1 cellular context compared by ENCODE assay signal in the genomic region with DNA sequence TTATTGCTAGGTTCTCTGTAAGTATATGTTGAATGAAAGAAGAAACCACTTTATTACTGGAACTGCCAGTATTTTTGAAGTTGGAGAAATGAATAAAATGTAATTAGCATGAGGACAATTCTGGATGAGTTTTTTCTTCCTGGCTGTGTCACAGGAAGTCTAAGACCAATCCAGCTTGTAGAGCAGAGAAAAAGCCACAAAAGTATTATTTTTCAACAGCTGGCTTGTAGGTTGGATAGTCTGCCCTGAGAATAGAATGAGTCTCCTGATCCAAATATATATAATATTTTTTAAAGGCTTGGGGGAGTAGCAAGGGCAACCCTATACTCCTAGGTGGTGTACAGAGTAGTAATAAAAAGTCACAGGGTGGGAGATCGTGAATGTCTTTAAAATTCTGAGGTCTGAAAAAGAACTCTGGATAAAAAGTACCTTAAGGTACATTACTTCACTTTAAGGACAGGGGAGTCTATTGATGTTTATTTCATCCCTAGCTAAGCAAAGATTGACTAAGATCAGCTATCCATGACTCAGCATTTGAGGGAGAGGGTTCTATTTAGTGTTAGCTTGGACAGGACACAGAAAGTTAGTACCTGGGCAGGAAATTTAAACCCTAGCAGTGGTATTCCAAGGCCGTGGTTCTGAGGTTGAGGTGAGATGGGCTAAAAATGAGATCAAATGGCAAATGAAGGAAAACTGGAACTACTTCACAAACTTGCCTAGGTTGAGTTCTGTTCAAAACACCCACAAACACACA.
A peak's percentile ranks its signal among the peaks of the same experiment; 100 is the strongest.
TF ChIP-seq lines count a peak whose summit lies in the region.

No MANE protein-coding gene starts in this region.

TF ChIP-seq in HepG2, 621 proteins besides CTCF, POLR2A, EP300 and RAD21 (continued from another document and continues in another):
- TF ChIP-seq, protein P1, sequence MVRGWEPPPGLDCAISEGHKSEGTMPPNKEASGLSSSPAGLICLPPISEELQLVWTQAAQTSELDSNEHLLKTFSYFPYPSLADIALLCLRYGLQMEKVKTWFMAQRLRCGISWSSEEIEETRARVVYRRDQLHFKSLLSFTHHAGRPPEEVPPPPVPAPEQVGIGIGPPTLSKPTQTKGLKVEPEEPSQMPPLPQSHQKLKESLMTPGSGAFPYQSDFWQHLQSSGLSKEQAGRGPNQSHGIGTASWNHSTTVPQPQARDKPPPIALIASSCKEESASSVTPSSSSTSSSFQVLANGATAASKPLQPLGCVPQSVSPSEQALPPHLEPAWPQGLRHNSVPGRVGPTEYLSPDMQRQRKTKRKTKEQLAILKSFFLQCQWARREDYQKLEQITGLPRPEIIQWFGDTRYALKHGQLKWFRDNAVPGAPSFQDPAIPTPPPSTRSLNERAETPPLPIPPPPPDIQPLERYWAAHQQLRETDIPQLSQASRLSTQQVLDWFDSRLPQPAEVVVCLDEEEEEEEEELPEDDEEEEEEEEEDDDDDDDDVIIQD (CRISPR knock-in tag; IDR thresholded peaks at IDR 0.05; ENCODE audit: low read depth), result peak; percentile 26; the same call in 1 of the 2 replicates
- TF ChIP-seq ZFP82 (CRISPR knock-in tag; IDR thresholded peaks at IDR 0.05; ENCODE audit: borderline replicate concordance) (0 out of 2 replicates have a peak, but pooled peaks have one; percentile 35), CREB1 (IDR thresholded peaks at IDR 0.05) (no peak), CREB1 (CRISPR knock-in tag; IDR thresholded peaks at IDR 0.05) (no peak), FOSL2 (CRISPR knock-in tag; IDR thresholded peaks at IDR 0.05) (peak; percentile 54), XRCC5 (optimal IDR thresholded peaks at IDR 0.05; ENCODE audit: low read length) (no peak), ZNF761 (CRISPR knock-in tag; conservative IDR thresholded peaks at IDR 0.05) (no peak), FOXK1 (CRISPR knock-in tag; IDR thresholded peaks at IDR 0.05; ENCODE audit: borderline replicate concordance, low read depth) (peak; percentile 28; the same call in 1 of the 2 replicates), ZBTB7B (CRISPR knock-in tag; IDR thresholded peaks at IDR 0.05) (no peak), ZNF460 (CRISPR knock-in tag; IDR thresholded peaks at IDR 0.05; ENCODE audit: borderline replicate concordance) (no peak), KAT8 (CRISPR knock-in tag; IDR thresholded peaks at IDR 0.05) (0 out of 2 replicates have a peak, but pooled peaks have one; percentile 39), SMARCE1 (IDR thresholded peaks at IDR 0.05; ENCODE audit: borderline replicate concordance) (no peak), SCMH1 (CRISPR knock-in tag; IDR thresholded peaks at IDR 0.05; ENCODE audit: borderline replicate concordance) (no peak), ATF7 (IDR thresholded peaks at IDR 0.05) (no peak), ATF7 (CRISPR knock-in tag; IDR thresholded peaks at IDR 0.05) (no peak), ZNF557 (CRISPR knock-in tag; IDR thresholded peaks at IDR 0.05) (no peak), GATA4 (IDR thresholded peaks at IDR 0.05; ENCODE audit: borderline replicate concordance, low read depth) (no peak), ZFP36L1 (CRISPR knock-in tag; IDR thresholded peaks at IDR 0.05) (0 out of 2 replicates have a peak, but pooled peaks have one; percentile 25), RXRB (CRISPR knock-in tag; IDR thresholded peaks at IDR 0.05; ENCODE audit: borderline replicate concordance) (peak; percentile 54; the same call in 1 of the 2 replicates), SNAI1 (CRISPR knock-in tag; IDR thresholded peaks at IDR 0.05; ENCODE audit: borderline replicate concordance) (no peak), POGZ (CRISPR knock-in tag; IDR thresholded peaks at IDR 0.05) (peak; percentile 43; the same call in 1 of the 2 replicates), EZH2 (conservative IDR thresholded peaks at IDR 0.05; ENCODE audit: low read depth, low read length) (no peak), SAP130 (CRISPR knock-in tag; IDR thresholded peaks at IDR 0.05; ENCODE audit: low read depth) (peak; percentile 49; the same call in 1 of the 2 replicates), ARNT (IDR thresholded peaks at IDR 0.05) (no peak), TBX2 (CRISPR knock-in tag; IDR thresholded peaks at IDR 0.05; ENCODE audit: borderline replicate concordance) (no peak), FOXO1 (CRISPR knock-in tag; IDR thresholded peaks at IDR 0.05) (no peak; the same call in 1 of the 2 replicates), TEAD3 (CRISPR knock-in tag; optimal IDR thresholded peaks at IDR 0.05; ENCODE audit: borderline replicate concordance) (peak; percentile 47), GABPA (IDR thresholded peaks at IDR 0.05; ENCODE audit: low read depth, low read length) (no peak), GABPA (CRISPR knock-in tag; IDR thresholded peaks at IDR 0.05; ENCODE audit: low read depth) (no peak), SRY (CRISPR knock-in tag; IDR thresholded peaks at IDR 0.05) (no peak), ZFP1 (CRISPR knock-in tag; IDR thresholded peaks at IDR 0.05) (no peak), CEBPG (CRISPR knock-in tag; IDR thresholded peaks at IDR 0.05) (peak; percentile 56; the same call in 1 of the 2 replicates), ZBTB21 (CRISPR knock-in tag; IDR thresholded peaks at IDR 0.05) (no peak), ZNF614 (CRISPR knock-in tag; IDR thresholded peaks at IDR 0.05; ENCODE audit: borderline replicate concordance) (no peak), ZNF44 (CRISPR knock-in tag; IDR thresholded peaks at IDR 0.05) (no peak), ZMYM4 (CRISPR knock-in tag; IDR thresholded peaks at IDR 0.05) (peak; percentile 51; the same call in 1 of the 2 replicates), ETV5 (CRISPR knock-in tag; IDR thresholded peaks at IDR 0.05; ENCODE audit: borderline replicate concordance) (no peak), FLYWCH1 (CRISPR knock-in tag; IDR thresholded peaks at IDR 0.05) (no peak), ZNF709 (CRISPR knock-in tag; IDR thresholded peaks at IDR 0.05) (no peak), SMAD9 (CRISPR knock-in tag; IDR thresholded peaks at IDR 0.05) (no peak), ZMYM2 (CRISPR knock-in tag; IDR thresholded peaks at IDR 0.05) (no peak), MAFK (conservative IDR thresholded peaks at IDR 0.05 in 1 of 2, IDR thresholded peaks at IDR 0.05 in 1 of 2; ENCODE audit: low read length in 2 of 2) (peak; percentile 97 to 98), MAFG (CRISPR knock-in tag; IDR thresholded peaks at IDR 0.05) (peak; percentile 89), PLRG1 (conservative IDR thresholded peaks at IDR 0.05) (no peak)
- TF ChIP-seq, protein P2, sequence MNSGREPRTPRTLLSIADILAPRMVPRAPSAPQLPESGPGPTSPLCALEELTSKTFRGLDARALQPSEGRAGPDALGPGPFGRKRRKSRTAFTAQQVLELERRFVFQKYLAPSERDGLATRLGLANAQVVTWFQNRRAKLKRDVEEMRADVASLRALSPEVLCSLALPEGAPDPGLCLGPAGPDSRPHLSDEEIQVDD (CRISPR knock-in tag; IDR thresholded peaks at IDR 0.05; ENCODE audit: borderline replicate concordance), result no peak
- TF ChIP-seq, protein P3, sequence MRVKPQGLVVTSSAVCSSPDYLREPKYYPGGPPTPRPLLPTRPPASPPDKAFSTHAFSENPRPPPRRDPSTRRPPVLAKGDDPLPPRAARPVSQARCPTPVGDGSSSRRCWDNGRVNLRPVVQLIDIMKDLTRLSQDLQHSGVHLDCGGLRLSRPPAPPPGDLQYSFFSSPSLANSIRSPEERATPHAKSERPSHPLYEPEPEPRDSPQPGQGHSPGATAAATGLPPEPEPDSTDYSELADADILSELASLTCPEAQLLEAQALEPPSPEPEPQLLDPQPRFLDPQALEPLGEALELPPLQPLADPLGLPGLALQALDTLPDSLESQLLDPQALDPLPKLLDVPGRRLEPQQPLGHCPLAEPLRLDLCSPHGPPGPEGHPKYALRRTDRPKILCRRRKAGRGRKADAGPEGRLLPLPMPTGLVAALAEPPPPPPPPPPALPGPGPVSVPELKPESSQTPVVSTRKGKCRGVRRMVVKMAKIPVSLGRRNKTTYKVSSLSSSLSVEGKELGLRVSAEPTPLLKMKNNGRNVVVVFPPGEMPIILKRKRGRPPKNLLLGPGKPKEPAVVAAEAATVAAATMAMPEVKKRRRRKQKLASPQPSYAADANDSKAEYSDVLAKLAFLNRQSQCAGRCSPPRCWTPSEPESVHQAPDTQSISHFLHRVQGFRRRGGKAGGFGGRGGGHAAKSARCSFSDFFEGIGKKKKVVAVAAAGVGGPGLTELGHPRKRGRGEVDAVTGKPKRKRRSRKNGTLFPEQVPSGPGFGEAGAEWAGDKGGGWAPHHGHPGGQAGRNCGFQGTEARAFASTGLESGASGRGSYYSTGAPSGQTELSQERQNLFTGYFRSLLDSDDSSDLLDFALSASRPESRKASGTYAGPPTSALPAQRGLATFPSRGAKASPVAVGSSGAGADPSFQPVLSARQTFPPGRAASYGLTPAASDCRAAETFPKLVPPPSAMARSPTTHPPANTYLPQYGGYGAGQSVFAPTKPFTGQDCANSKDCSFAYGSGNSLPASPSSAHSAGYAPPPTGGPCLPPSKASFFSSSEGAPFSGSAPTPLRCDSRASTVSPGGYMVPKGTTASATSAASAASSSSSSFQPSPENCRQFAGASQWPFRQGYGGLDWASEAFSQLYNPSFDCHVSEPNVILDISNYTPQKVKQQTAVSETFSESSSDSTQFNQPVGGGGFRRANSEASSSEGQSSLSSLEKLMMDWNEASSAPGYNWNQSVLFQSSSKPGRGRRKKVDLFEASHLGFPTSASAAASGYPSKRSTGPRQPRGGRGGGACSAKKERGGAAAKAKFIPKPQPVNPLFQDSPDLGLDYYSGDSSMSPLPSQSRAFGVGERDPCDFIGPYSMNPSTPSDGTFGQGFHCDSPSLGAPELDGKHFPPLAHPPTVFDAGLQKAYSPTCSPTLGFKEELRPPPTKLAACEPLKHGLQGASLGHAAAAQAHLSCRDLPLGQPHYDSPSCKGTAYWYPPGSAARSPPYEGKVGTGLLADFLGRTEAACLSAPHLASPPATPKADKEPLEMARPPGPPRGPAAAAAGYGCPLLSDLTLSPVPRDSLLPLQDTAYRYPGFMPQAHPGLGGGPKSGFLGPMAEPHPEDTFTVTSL (CRISPR knock-in tag; IDR thresholded peaks at IDR 0.05; ENCODE audit: borderline replicate concordance), result peak; percentile 75; the same call in 1 of the 2 replicates
- TF ChIP-seq, protein P4, sequence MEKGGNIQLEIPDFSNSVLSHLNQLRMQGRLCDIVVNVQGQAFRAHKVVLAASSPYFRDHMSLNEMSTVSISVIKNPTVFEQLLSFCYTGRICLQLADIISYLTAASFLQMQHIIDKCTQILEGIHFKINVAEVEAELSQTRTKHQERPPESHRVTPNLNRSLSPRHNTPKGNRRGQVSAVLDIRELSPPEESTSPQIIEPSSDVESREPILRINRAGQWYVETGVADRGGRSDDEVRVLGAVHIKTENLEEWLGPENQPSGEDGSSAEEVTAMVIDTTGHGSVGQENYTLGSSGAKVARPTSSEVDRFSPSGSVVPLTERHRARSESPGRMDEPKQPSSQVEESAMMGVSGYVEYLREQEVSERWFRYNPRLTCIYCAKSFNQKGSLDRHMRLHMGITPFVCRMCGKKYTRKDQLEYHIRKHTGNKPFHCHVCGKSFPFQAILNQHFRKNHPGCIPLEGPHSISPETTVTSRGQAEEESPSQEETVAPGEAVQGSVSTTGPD (CRISPR knock-in tag; IDR thresholded peaks at IDR 0.05), result no peak
- TF ChIP-seq, protein P5, sequence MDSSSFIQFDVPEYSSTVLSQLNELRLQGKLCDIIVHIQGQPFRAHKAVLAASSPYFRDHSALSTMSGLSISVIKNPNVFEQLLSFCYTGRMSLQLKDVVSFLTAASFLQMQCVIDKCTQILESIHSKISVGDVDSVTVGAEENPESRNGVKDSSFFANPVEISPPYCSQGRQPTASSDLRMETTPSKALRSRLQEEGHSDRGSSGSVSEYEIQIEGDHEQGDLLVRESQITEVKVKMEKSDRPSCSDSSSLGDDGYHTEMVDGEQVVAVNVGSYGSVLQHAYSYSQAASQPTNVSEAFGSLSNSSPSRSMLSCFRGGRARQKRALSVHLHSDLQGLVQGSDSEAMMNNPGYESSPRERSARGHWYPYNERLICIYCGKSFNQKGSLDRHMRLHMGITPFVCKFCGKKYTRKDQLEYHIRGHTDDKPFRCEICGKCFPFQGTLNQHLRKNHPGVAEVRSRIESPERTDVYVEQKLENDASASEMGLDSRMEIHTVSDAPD (CRISPR knock-in tag; IDR thresholded peaks at IDR 0.05), result no peak
- TF ChIP-seq, protein P6, sequence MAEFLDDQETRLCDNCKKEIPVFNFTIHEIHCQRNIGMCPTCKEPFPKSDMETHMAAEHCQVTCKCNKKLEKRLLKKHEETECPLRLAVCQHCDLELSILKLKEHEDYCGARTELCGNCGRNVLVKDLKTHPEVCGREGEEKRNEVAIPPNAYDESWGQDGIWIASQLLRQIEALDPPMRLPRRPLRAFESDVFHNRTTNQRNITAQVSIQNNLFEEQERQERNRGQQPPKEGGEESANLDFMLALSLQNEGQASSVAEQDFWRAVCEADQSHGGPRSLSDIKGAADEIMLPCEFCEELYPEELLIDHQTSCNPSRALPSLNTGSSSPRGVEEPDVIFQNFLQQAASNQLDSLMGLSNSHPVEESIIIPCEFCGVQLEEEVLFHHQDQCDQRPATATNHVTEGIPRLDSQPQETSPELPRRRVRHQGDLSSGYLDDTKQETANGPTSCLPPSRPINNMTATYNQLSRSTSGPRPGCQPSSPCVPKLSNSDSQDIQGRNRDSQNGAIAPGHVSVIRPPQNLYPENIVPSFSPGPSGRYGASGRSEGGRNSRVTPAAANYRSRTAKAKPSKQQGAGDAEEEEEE (CRISPR knock-in tag; IDR thresholded peaks at IDR 0.05; ENCODE audit: borderline replicate concordance), result no peak
- TF ChIP-seq, protein P7, sequence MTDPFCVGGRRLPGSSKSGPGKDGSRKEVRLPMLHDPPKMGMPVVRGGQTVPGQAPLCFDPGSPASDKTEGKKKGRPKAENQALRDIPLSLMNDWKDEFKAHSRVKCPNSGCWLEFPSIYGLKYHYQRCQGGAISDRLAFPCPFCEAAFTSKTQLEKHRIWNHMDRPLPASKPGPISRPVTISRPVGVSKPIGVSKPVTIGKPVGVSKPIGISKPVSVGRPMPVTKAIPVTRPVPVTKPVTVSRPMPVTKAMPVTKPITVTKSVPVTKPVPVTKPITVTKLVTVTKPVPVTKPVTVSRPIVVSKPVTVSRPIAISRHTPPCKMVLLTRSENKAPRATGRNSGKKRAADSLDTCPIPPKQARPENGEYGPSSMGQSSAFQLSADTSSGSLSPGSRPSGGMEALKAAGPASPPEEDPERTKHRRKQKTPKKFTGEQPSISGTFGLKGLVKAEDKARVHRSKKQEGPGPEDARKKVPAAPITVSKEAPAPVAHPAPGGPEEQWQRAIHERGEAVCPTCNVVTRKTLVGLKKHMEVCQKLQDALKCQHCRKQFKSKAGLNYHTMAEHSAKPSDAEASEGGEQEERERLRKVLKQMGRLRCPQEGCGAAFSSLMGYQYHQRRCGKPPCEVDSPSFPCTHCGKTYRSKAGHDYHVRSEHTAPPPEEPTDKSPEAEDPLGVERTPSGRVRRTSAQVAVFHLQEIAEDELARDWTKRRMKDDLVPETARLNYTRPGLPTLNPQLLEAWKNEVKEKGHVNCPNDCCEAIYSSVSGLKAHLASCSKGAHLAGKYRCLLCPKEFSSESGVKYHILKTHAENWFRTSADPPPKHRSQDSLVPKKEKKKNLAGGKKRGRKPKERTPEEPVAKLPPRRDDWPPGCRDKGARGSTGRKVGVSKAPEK (CRISPR knock-in tag; IDR thresholded peaks at IDR 0.05; ENCODE audit: borderline replicate concordance), result no peak
- TF ChIP-seq, protein P8, sequence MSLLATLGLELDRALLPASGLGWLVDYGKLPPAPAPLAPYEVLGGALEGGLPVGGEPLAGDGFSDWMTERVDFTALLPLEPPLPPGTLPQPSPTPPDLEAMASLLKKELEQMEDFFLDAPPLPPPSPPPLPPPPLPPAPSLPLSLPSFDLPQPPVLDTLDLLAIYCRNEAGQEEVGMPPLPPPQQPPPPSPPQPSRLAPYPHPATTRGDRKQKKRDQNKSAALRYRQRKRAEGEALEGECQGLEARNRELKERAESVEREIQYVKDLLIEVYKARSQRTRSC (CRISPR knock-in tag; IDR thresholded peaks at IDR 0.05; ENCODE audit: low read depth), result no peak
